ENCODE assay signal across 4 cellular contexts in genomic region chr9:94347451-94347850, GRCh38. TPM values are rescaled to one million over a fixed set of nuclear protein-coding genes. Genes with fewer than 3 reads are reported as not detected.
"Had no signal": no experiment of that assay in that cellular context is flagged by ENCODE, and none has a peak within 500 bp of the region (broad histone marks: within the 10 kb centered on the region; RNA-seq: fewer than 3 reads in every experiment).

No MANE protein-coding gene starts in this region.

RNA-seq across cellular contexts. Expression of gene NUTM2F, which starts 19.0 kb away (rescaled TPM):
- total RNA-seq: HT-29, LHCN-M2, MCF 10A, SK-MEL-5 had no signal
